In genomic region chr18:6281874-6282273, GRCh38 we compare ENCODE assay signal across 16 cellular contexts.
DNase-seq lines count a peak whose midpoint lies in the region; ATAC-seq, FAIRE-seq and TF ChIP-seq lines count a peak whose summit lies in the region.
"Had no signal": no experiment of that assay in that cellular context is flagged by ENCODE, and none has a peak within 500 bp of the region (broad histone marks: within the 10 kb centered on the region; RNA-seq: fewer than 3 reads in every experiment).

No MANE protein-coding gene starts in this region.

- no peak for TF ChIP-seq CTCF in H9 (conservative IDR thresholded peaks at IDR 0.05)
- TF ChIP-seq CTCF in VCaP (conservative IDR thresholded peaks at IDR 0.05): peak; percentile 72
- TF ChIP-seq CTCF in HepG2 (CRISPR knock-in tag; IDR thresholded peaks at IDR 0.05): peak; percentile 45

- H3K9ac ChIP-seq in H9 (ENCODE audit: extremely low read depth, insufficient read length, low read length) (no peak overlapping the region), HepG2 (ENCODE audit: insufficient read depth, low read depth, low read length) (no peak overlapping the region)

- no CpG with 5 or more reads among the region's 4 CpGs for WGBS in H9 (ENCODE audit: extremely low coverage, insufficient read length, low lambda C conversion rate)
- 23% methylated on average over 4 of the region's 4 CpGs for WGBS in HepG2 (ENCODE audit: low lambda C conversion rate)

- no peak overlapping the region for H3K4me3 Mint-ChIP-seq in H9
- no peak overlapping the region for H3K4me3 Mint-ChIP-seq in CD8-positive, alpha-beta memory T cell
- H3K4me3 Mint-ChIP-seq: GM23338 had no signal

- H2AK5ac ChIP-seq in H9 (ENCODE audit: insufficient read length, low read length): no peak overlapping the region

- H2BK12ac ChIP-seq in H9 (ENCODE audit: insufficient read length, low read depth, low read length): no peak overlapping the region

- peaks cover 2 to 19% of the 10 kb centered on the region in 2 experiments; a peak in 4 of 5 replicates for H3K36me3 ChIP-seq in HepG2 (replicated peaks in 1 of 2; ENCODE audit: control insufficient read depth in 1 of 2, insufficient read depth in 2 of 2, low read length in 2 of 2)
- H3K36me3 ChIP-seq in CD8-positive, alpha-beta memory T cell (ENCODE audit: insufficient read depth, low read length): no peaks in the 10 kb centered on the region

- H3K4ac ChIP-seq in H9 (ENCODE audit: low read depth, low read length): no peak overlapping the region

- H3K4me1 ChIP-seq in H9 (ENCODE audit: insufficient read depth, low read length) (no peaks in the 10 kb centered on the region; the same call in 1 of the 2 replicates), HepG2 (ENCODE audit: insufficient read depth, low read length) (peaks cover 18% of the 10 kb centered on the region)
- no peaks in the 10 kb centered on the region for H3K4me1 ChIP-seq in CD8-positive, alpha-beta memory T cell (ENCODE audit: insufficient read depth, low read length)

- in situ Hi-C loops in HepG2 (cut with HindIII; ENCODE audit: extremely low pct_ligation_motif_present, low pct_unique_long_range_greater_than_20kb): no loop called here

- H4K20me1 ChIP-seq in H9 (ENCODE audit: control insufficient read depth, insufficient read depth, insufficient read length): no peaks in the 10 kb centered on the region
- no peaks in the 10 kb centered on the region for H4K20me1 ChIP-seq in HepG2 (ENCODE audit: insufficient read depth, low read length)

- H3K79me2 ChIP-seq in H9 (ENCODE audit: insufficient read depth, low read length): no peaks in the 10 kb centered on the region
- H3K79me2 ChIP-seq in HepG2 (ENCODE audit: insufficient read depth, low read length): no peaks in the 10 kb centered on the region

- no peak overlapping the region for H3K23ac ChIP-seq in H9 (ENCODE audit: insufficient read length, low read depth, low read length)

- H3T11ph ChIP-seq in H9 (ENCODE audit: low read length): no peak overlapping the region

- no peak overlapping the region for H2BK120ac ChIP-seq in H9 (ENCODE audit: low read depth, low read length, poor library complexity, severe bottlenecking)

- H3K27me3 ChIP-seq in H9 (ENCODE audit: insufficient read depth, low read length) (no peaks in the 10 kb centered on the region), HepG2 (ENCODE audit: control insufficient read depth in 1 of 2, insufficient read depth in 2 of 2, low read length in 2 of 2) (no peaks in the 10 kb centered on the region)
- H3K27me3 ChIP-seq in CD8-positive, alpha-beta memory T cell (ENCODE audit: insufficient read depth, low read length, poor library complexity, severe bottlenecking): no peaks in the 10 kb centered on the region

- no peaks in the 10 kb centered on the region for H3K79me1 ChIP-seq in H9 (ENCODE audit: insufficient read depth, low read depth, low read length, poor library complexity, severe bottlenecking)

- H3K36me3 Mint-ChIP-seq in H9 (ENCODE audit: insufficient read depth in 1 of 3, low read depth in 3 of 3): no peaks in the 10 kb centered on the region; a peak in 1 of 7 replicates
- no peaks in the 10 kb centered on the region for H3K36me3 Mint-ChIP-seq in CD8-positive, alpha-beta memory T cell

- 0 out of 4 replicates have a peak, but pooled peaks of 1 of the 2 experiments have one; percentile 10 for TF ChIP-seq EP300 in HepG2 (IDR thresholded peaks at IDR 0.05; ENCODE audit: low read depth in 2 of 2, low read length in 2 of 2)
- no peak for TF ChIP-seq EP300 in HepG2 (CRISPR knock-in tag; IDR thresholded peaks at IDR 0.05; ENCODE audit: borderline replicate concordance)

- H3K4me1 Mint-ChIP-seq in H9: peaks cover 3% of the 10 kb centered on the region in 2 experiments
- no peaks in the 10 kb centered on the region for H3K4me1 Mint-ChIP-seq in CD8-positive, alpha-beta memory T cell

- H4K5ac ChIP-seq in H9 (ENCODE audit: insufficient read length, low read depth, low read length): no peak overlapping the region

- no peak overlapping the region for H2AFZ ChIP-seq in H9 (ENCODE audit: low read length)
- no peak overlapping the region for H2AFZ ChIP-seq in HepG2 (ENCODE audit: low read length)
- H2AFZ ChIP-seq: GM23338, PC-9 had no signal

- POLR2A ChIA-PET in HepG2 (lab: Yijun Ruan, JAX): no interaction called here
- POLR2A ChIA-PET in CD8-positive, alpha-beta memory T cell (lab: Charles Lee): no interaction called here

- no peak overlapping the region for H3K18ac ChIP-seq in H9 (ENCODE audit: insufficient read length, low read depth, low read length)

- no peaks in the 10 kb centered on the region for H3K27me3 Mint-ChIP-seq in H9 (ENCODE audit: low read depth)
- peaks cover 0 to 2% of the 10 kb centered on the region in 2 donors for H3K27me3 Mint-ChIP-seq in CD8-positive, alpha-beta memory T cell

- H3K23me2 ChIP-seq in H9 (ENCODE audit: insufficient read length, low read depth, low read length, poor library complexity, severe bottlenecking): no peaks in the 10 kb centered on the region

- no peaks in the 10 kb centered on the region for H3K9me3 Mint-ChIP-seq in H9
- peaks cover 0 to 10% (median 5%) of the 10 kb centered on the region in 5 donors for H3K9me3 Mint-ChIP-seq in CD8-positive, alpha-beta memory T cell
- H3K9me3 Mint-ChIP-seq: GM23338 had no signal

- ATAC-seq in HepG2: peak; percentile 97
- ATAC-seq: GM23338 had no signal

- H2BK5ac ChIP-seq in H9 (ENCODE audit: insufficient read length, low read length): no peak overlapping the region

- H4K8ac ChIP-seq in H9 (replicated peaks; ENCODE audit: insufficient read length, low read depth, low read length): no peak overlapping the region

- CTCF ChIA-PET in HepG2 (lab: Yijun Ruan, JAX; ENCODE audit: low intra/inter-chr PET ratio, low total read pairs): no interaction called here
- CTCF ChIA-PET in CD8-positive, alpha-beta memory T cell (lab: Charles Lee): no interaction called here

- BruUV-seq in HepG2 (replicated peaks; lab: Mats Ljungman, UMichigan): no TSS peak

- H2BK20ac ChIP-seq in H9 (ENCODE audit: low read depth, low read length, poor library complexity, severe bottlenecking): peak overlapping the region; percentile 64

- no peak overlapping the region for H2BK15ac ChIP-seq in H9 (ENCODE audit: low read depth, low read length)

- no peak for TF ChIP-seq RAD21 in HepG2 (CRISPR knock-in tag; IDR thresholded peaks at IDR 0.05)

- no peak for DNase-seq in H9
- peak; percentile 85 for DNase-seq in HepG2 (ENCODE audit: low spot score)
- DNase-seq in renal cortical epithelial cell (ENCODE audit: low read depth): peak; percentile 36
- no peak for DNase-seq in CD8-positive, alpha-beta memory T cell
- no peak for DNase-seq in GM12891 (ENCODE audit: insufficient read length, low spot score)
- no peak for DNase-seq in DMS 273 (lab: John Stamatoyannopoulos, UW; ENCODE audit: unreplicated experiment)
- DNase-seq: DMS79, KG1, NCI-H1092, NCI-H146, NCI-H2081 treated with DMSO at 0.1 percent for 48 hours, NCI-H510A treated with DMSO at 0.1 percent for 48 hours, NCI-H82, PC-9 had no signal

- no peak overlapping the region for H4K91ac ChIP-seq in H9 (ENCODE audit: insufficient read length, low read depth, low read length)

- H3K56ac ChIP-seq in H9 (ENCODE audit: insufficient read length, low read depth, low read length): no peak overlapping the region

- no peak overlapping the region for H3K14ac ChIP-seq in H9 (ENCODE audit: insufficient read depth, low read length)

- no peaks in the 10 kb centered on the region for H3K9me3 ChIP-seq in H9 (ENCODE audit: control insufficient read depth, low read depth, low read length)
- no peaks in the 10 kb centered on the region for H3K9me3 ChIP-seq in HepG2 (ENCODE audit: low read length)
- no peaks in the 10 kb centered on the region for H3K9me3 ChIP-seq in CD8-positive, alpha-beta memory T cell (ENCODE audit: low read length)

- no peak for TF ChIP-seq POLR2A in HepG2 (IDR thresholded peaks at IDR 0.05; ENCODE audit: insufficient read depth in 1 of 2, low read depth in 2 of 2, low read length in 2 of 2)
- no peak for TF ChIP-seq POLR2A in GM12891 (IDR thresholded peaks at IDR 0.05; ENCODE audit: low read depth, low read length)

- H3K27ac ChIP-seq in H9 (ENCODE audit: insufficient read length, low read depth, low read length) (no peak overlapping the region), VCaP (no peak overlapping the region), HepG2 (ENCODE audit: extremely low read length, insufficient read depth, low read length) (peak overlapping the region; percentile 20)
- no peak overlapping the region for H3K27ac ChIP-seq in CD8-positive, alpha-beta memory T cell (ENCODE audit: low read depth, low read length)
- H3K27ac ChIP-seq: PC-9 had no signal

- no peak overlapping the region for H3K4me3 ChIP-seq in HepG2 (replicated peaks in 1 of 3; ENCODE audit: insufficient read depth in 1 of 3, low read depth in 2 of 3, low read length in 3 of 3)
- no peak overlapping the region for H3K4me3 ChIP-seq in CD8-positive, alpha-beta memory T cell (ENCODE audit: low read length)
- H3K4me3 ChIP-seq: GM23338, PC-9 had no signal

- H3K27ac Mint-ChIP-seq in H9: no peak overlapping the region
- H3K27ac Mint-ChIP-seq in CD8-positive, alpha-beta memory T cell: peak overlapping the region in 1 of 8 donors; percentile 30
- H3K27ac Mint-ChIP-seq: GM23338 had no signal

- H3K4me2 ChIP-seq in H9 (ENCODE audit: insufficient read depth, insufficient read length, low read length) (no peak overlapping the region), HepG2 (ENCODE audit: low read depth, low read length) (peak overlapping the region; percentile 14; the same call in 1 of the 2 replicates)
- H3K4me2 ChIP-seq: GM23338, PC-9 had no signal

- intact Hi-C loops in HepG2 (cut with micrococcal nuclease; ENCODE audit: unreplicated experiment): loop anchor here (1.0 to 5.0 kb wide), 2 partner anchors 130 to 200 kb away; partner anchors contain the start of gene L3MBTL4

- FAIRE-seq in HepG2 (lab: Jason Lieb, UNC) (peak; percentile 81), GM12891 (lab: Jason Lieb, UNC) (no peak)

TF ChIP-seq in GM12891, 5 proteins besides CTCF, POLR2A, EP300 and RAD21:
- TF ChIP-seq POU2F2 (IDR thresholded peaks at IDR 0.05; ENCODE audit: low read depth, low read length): no peak
- TF ChIP-seq SPI1 (IDR thresholded peaks at IDR 0.05; ENCODE audit: low read depth, low read length): no peak
- TF ChIP-seq PAX5 (IDR thresholded peaks at IDR 0.05; ENCODE audit: insufficient read depth, low read length, severe bottlenecking): no peak
- no peak for TF ChIP-seq POLR2AphosphoS5 (IDR thresholded peaks at IDR 0.05; ENCODE audit: low read depth, low read length)
- no peak for TF ChIP-seq TAF1 (IDR thresholded peaks at IDR 0.05; ENCODE audit: low read depth, low read length)

Comparison
In these comparisons a context has a peak if more than half of its experiments do, and no peak if none do; other contexts are left out.
1. DNase-seq: peak in HepG2 (single experiment) and renal cortical epithelial cell (single experiment); none in H9 (single experiment), CD8-positive, alpha-beta memory T cell (0 of 5), GM12891 (single experiment) and DMS 273 (single experiment).